In the genomic region with DNA sequence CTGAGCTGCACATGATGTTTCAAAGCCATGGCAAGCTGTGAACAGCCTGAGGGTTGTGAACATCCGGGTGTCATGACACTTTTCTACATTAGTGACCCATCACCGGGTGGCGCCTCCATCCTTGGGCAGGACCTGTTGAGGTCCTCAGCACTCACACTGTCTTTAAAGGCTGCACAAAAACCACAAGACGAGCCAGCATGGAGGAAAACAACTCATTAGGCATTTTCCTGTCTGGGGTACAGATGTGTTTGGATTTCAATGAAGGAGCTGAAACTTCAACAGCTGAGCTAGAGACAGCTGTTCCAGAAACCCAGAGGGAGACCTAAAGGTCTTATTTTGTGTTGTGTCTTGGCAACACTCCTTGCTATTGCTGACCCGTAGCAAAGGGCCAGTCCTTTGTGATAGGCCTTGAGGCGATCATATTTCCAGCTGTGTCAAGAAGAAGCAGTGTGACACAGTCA, we compare ENCODE assay signal across 8 cellular contexts.
DNase-seq lines count a peak whose midpoint lies in the region; ATAC-seq, FAIRE-seq and TF ChIP-seq lines count a peak whose summit lies in the region.

No MANE protein-coding gene starts in this region.

- no peaks in the 10 kb centered on the region for H3K36me3 ChIP-seq in small intestine (ENCODE audit: control insufficient read depth in 2 of 2, insufficient read depth in 2 of 2, low read length in 2 of 2)

- H3K9me3 ChIP-seq in small intestine (ENCODE audit: control insufficient read depth, low read depth) = no peaks in the 10 kb centered on the region

- peak; percentile 9 for DNase-seq in activated CD4-positive, alpha-beta T cell treated with anti-CD3 and anti-CD28 coated beads for 48 hours
- no peak for DNase-seq in activated CD4-positive, alpha-beta T cell treated with anti-CD3 and anti-CD28 coated beads, Interleukin-2, amount 50 U/mL, for 4 hours
- DNase-seq in MV-4-11 (lab: John Stamatoyannopoulos, UW) (peak; percentile 72), erythroblast (lab: John Stamatoyannopoulos, UW) (peak; percentile 3 to 4), small intestine (peak; percentile 5), activated gamma-delta T cell treated with Interleukin-2 at 50 U/mL for 16 hours (no peak), GDM1 (lab: John Stamatoyannopoulos, UW) (no peak)

- H3K27me3 ChIP-seq in small intestine (ENCODE audit: control insufficient read depth in 2 of 2, insufficient read depth in 2 of 2, low read length in 2 of 2) = no peaks in the 10 kb centered on the region

- H3K27ac ChIP-seq in small intestine (ENCODE audit: low read depth in 1 of 2, low read length in 1 of 2) = no peak overlapping the region

- no peak for TF ChIP-seq POLR2A in erythroblast (IDR thresholded peaks at IDR 0.05; ENCODE audit: low read length)

- FAIRE-seq in small intestine (lab: Jason Lieb, UNC) = no peak

- H3K4me1 ChIP-seq in small intestine (ENCODE audit: control insufficient read depth in 2 of 2, insufficient read depth in 1 of 2, low read depth in 1 of 2, low read length in 1 of 2) = no peaks in the 10 kb centered on the region

- no peak overlapping the region for H3K4me3 ChIP-seq in small intestine (ENCODE audit: low read depth in 1 of 2, low read length in 2 of 2)

- ATAC-seq in HG03045 (IDR thresholded peaks at IDR 0.05; ENCODE audit: unreplicated experiment) = no peak

- 51 to 57% (median 54%) methylated on average over 6 of the region's 6 CpGs for WGBS in small intestine, 3 donors

Comparison
In these comparisons a context has a peak if more than half of its experiments do, and no peak if none do; other contexts are left out.
1. DNase-seq: peak in activated CD4-positive, alpha-beta T cell treated with anti-CD3 and anti-CD28 coated beads for 48 hours (single experiment), MV-4-11 (single experiment), erythroblast (2 of 2) and small intestine (single experiment); none in activated CD4-positive, alpha-beta T cell treated with anti-CD3 and anti-CD28 coated beads, Interleukin-2, amount 50 U/mL, for 4 hours (0 of 2), activated gamma-delta T cell treated with Interleukin-2 at 50 U/mL for 16 hours (single experiment) and GDM1 (single experiment).